7 cellular contexts compared by ENCODE assay signal in genomic region chr11:45333506-45333971, GRCh38. TPM values are rescaled to one million over a fixed set of nuclear protein-coding genes. Genes with fewer than 3 reads are reported as not detected.
DNase-seq lines count a peak whose midpoint lies in the region; ATAC-seq, FAIRE-seq and TF ChIP-seq lines count a peak whose summit lies in the region.

No MANE protein-coding gene starts in this region.

- H3K4me2 ChIP-seq in PC-3 (ENCODE audit: low read length) = peak overlapping the region; percentile 71

- TF ChIP-seq CTCF in PC-3 (conservative IDR thresholded peaks at IDR 0.05; ENCODE audit: low read depth, low read length) (no peak), foreskin fibroblast (IDR thresholded peaks at IDR 0.05; ENCODE audit: low read depth, low read length) (no peak)

- peak overlapping the region; percentile 17; the same call in 1 of the 2 replicates for H3K4me3 ChIP-seq in PC-3 (ENCODE audit: low read length)
- H3K4me3 ChIP-seq in foreskin fibroblast (ENCODE audit: low read depth in 1 of 2, low read length in 2 of 2) = peak overlapping the region; percentile 0 to 25
- H3K4me3 ChIP-seq in small intestine (ENCODE audit: low read depth in 1 of 2, low read length in 2 of 2) = no peak overlapping the region

- no peaks in the 10 kb centered on the region for H3K9me2 ChIP-seq in PC-3 (replicated peaks; ENCODE audit: low read length)

- H3K27ac ChIP-seq in PC-3 (ENCODE audit: low read length) = no peak overlapping the region
- peak overlapping the region in 1 of 2 donors; percentile 46 for H3K27ac ChIP-seq in small intestine (ENCODE audit: low read depth in 1 of 2, low read length in 1 of 2)

- ATAC-seq in PC-3 (peak; percentile 26; the same call in 1 of the 2 replicates), HG02981 (IDR thresholded peaks at IDR 0.05; ENCODE audit: unreplicated experiment) (no peak), GM19455 (IDR thresholded peaks at IDR 0.05; ENCODE audit: unreplicated experiment) (no peak), HG02588 (IDR thresholded peaks at IDR 0.05; ENCODE audit: unreplicated experiment) (no peak)

- H3K4me1 ChIP-seq in PC-3 (ENCODE audit: insufficient read depth, low read length) = peaks cover 13% of the 10 kb centered on the region
- H3K4me1 ChIP-seq in small intestine (ENCODE audit: control insufficient read depth in 2 of 2, insufficient read depth in 1 of 2, low read depth in 1 of 2, low read length in 1 of 2) = no peaks in the 10 kb centered on the region

- H4K20me1 ChIP-seq in PC-3 (ENCODE audit: low read length) = no peaks in the 10 kb centered on the region

- H3K36me3 ChIP-seq in PC-3 (ENCODE audit: low read depth, low read length) = no peaks in the 10 kb centered on the region
- H3K36me3 ChIP-seq in small intestine (ENCODE audit: control insufficient read depth in 2 of 2, insufficient read depth in 2 of 2, low read length in 2 of 2) = no peaks in the 10 kb centered on the region

- H3K27me3 ChIP-seq in PC-3 (ENCODE audit: low read length) (peaks cover 10% of the 10 kb centered on the region; the same call in 1 of the 2 replicates), small intestine (ENCODE audit: control insufficient read depth in 2 of 2, insufficient read depth in 2 of 2, low read length in 2 of 2) (no peaks in the 10 kb centered on the region)

- CTCF ChIA-PET in PC-3 (lab: Charles Lee) = interaction anchor here (0.6 to 0.7 kb wide), 2 partner anchors 223 to 1011 kb away, joined by 5 to 6 read pairs; no protein-coding TSS in a partner anchor

- H3K79me2 ChIP-seq in PC-3 (ENCODE audit: low read length) = no peaks in the 10 kb centered on the region

- POLR2A ChIA-PET in PC-3 (lab: Charles Lee; ENCODE audit: unreplicated experiment) = no interaction called here

- DNase-seq in HCEC 1CT = peak; percentile 80
- DNase-seq in PC-3 = peak; percentile 44
- peak; percentile 51 to 59 for DNase-seq in foreskin fibroblast
- peak; percentile 22 for DNase-seq in small intestine

- BruUV-seq in PC-3 (replicated peaks; lab: Mats Ljungman, UMichigan) = no TSS peak

- peak overlapping the region; percentile 49 for H2AFZ ChIP-seq in PC-3 (ENCODE audit: low read length)

- 50 to 73% (median 70%) methylated on average over 8 of the region's 8 CpGs for WGBS in small intestine, 3 donors

- intact Hi-C loops in PC-3 (cut with micrococcal nuclease) = loop anchor here (10.0 kb wide), 2 partner anchors 409 to 441 kb away; no protein-coding TSS in a partner anchor

- H3F3A ChIP-seq in PC-3 (ENCODE audit: low read length, unreplicated experiment) = no peaks in the 10 kb centered on the region

- no peak overlapping the region for H3K9ac ChIP-seq in PC-3 (ENCODE audit: low read length)

- H3K9me3 ChIP-seq in PC-3 (ENCODE audit: low read length) = no peaks in the 10 kb centered on the region
- H3K9me3 ChIP-seq in small intestine (ENCODE audit: control insufficient read depth, low read depth) = no peaks in the 10 kb centered on the region

- FAIRE-seq in small intestine (lab: Jason Lieb, UNC) = no peak

RNA-seq across cellular contexts. Expression of gene SYT13, which starts 47.4 kb away (rescaled TPM):
- not detected in 2 replicates for total RNA-seq in PC-3 (2014; rRNA removed)
- 10 to 100 TPM in 1 of 3 donors, 1 to 10 TPM in 2; 2.0 to 22.5 (median 2.2) TPM for polyA plus RNA-seq in small intestine

Comparison
In these comparisons a context has a peak if more than half of its experiments do, and no peak if none do; other contexts are left out.
1. DNase-seq: peak in every context shown above with its lines; median percentile 80 in HCEC 1CT; 55 in foreskin fibroblast; 44 in PC-3; 22 in small intestine.
2. H3K4me3 ChIP-seq: peak in PC-3 (single experiment) and foreskin fibroblast (2 of 2); none in small intestine (0 of 2).